In the genomic region with DNA sequence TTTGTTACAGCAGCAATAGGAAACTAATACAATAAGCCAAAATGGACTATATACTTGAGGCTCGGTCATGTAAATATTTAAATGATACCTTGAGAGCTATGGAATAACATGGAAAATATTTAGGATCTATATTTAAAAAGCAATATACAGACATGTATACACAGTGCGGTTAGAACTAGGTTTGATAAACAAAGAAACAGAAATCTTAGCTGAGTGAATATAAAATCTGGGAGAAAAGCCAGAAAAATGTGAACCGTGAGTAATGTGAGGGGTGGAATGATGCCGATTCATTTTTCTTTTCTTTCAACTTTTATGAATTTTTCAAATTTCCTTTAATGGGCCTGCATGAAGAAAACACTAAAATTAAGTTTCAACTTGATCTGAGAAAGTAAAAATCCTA, we compare ENCODE assay signal across 25 cellular contexts.
DNase-seq lines count a peak whose midpoint lies in the region; ATAC-seq and TF ChIP-seq lines count a peak whose summit lies in the region.
"Had no signal": no experiment of that assay in that cellular context is flagged by ENCODE, and none has a peak within 500 bp of the region (broad histone marks: within the 10 kb centered on the region; RNA-seq: fewer than 3 reads in every experiment).

No MANE protein-coding gene starts in this region.

- H3K27me3 Mint-ChIP-seq in HFFc6 (ENCODE audit: insufficient read depth) (no peaks in the 10 kb centered on the region), brain (peaks cover 2% of the 10 kb centered on the region)
- H3K27me3 Mint-ChIP-seq: activated B cell treated with CpG ODN at 0.5 μM for 24 hours; CD4-positive, alpha-beta memory T cell; naive thymus-derived CD4-positive, alpha-beta T cell had no signal

- H3K9ac ChIP-seq in skeletal muscle satellite cell (ENCODE audit: low read depth, low read length): peak overlapping the region; percentile 75

- no peak for TF ChIP-seq EP300 in gastroesophageal sphincter (IDR thresholded peaks at IDR 0.05)

- peaks cover 26% of the 10 kb centered on the region for H3K4me1 ChIP-seq in skeletal muscle satellite cell (ENCODE audit: control insufficient read depth, insufficient read depth, low read length)
- peaks cover 0 to 40% (median 3%) of the 10 kb centered on the region in 3 donors for H3K4me1 ChIP-seq in gastroesophageal sphincter
- H3K4me1 ChIP-seq: thyroid gland had no signal

- 43 to 70% methylated on average over 4 of the region's 4 CpGs for WGBS in gastroesophageal sphincter (ENCODE audit: low coverage in 1 of 2), 2 donors

- peak overlapping the region; percentile 30 for H3K4me2 ChIP-seq in skeletal muscle satellite cell (ENCODE audit: low read length)

- no peaks in the 10 kb centered on the region for H3K27me3 ChIP-seq in skeletal muscle satellite cell (ENCODE audit: control insufficient read depth, insufficient read depth, low read length)
- no peaks in the 10 kb centered on the region for H3K27me3 ChIP-seq in gastroesophageal sphincter
- no peaks in the 10 kb centered on the region for H3K27me3 ChIP-seq in MG63
- H3K27me3 ChIP-seq: sigmoid colon, thyroid gland had no signal

- peak overlapping the region; percentile 19; the same call in 1 of the 2 replicates for H3K27ac Mint-ChIP-seq in HFFc6
- peak overlapping the region in 3 of 5 experiments; percentile 67 to 94 (median 70) for H3K27ac Mint-ChIP-seq in brain
- H3K27ac Mint-ChIP-seq: activated B cell treated with CpG ODN at 0.5 μM for 24 hours; activated CD8-positive, alpha-beta T cell treated with anti-CD3 and anti-CD28 coated beads, Interleukin-2, amount 10 ng/mL, durations not matched to agents 7 days and 5 days; CD4-positive, alpha-beta memory T cell; naive thymus-derived CD4-positive, alpha-beta T cell; stimulated activated effector memory CD8-positive, alpha-beta T cell treated with anti-CD3 and anti-CD28 coated beads, Interleukin-12 subunit alpha, Interleukin-12 subunit beta, amount 100 ng/mL, for 72 hours had no signal

- H3K36me3 Mint-ChIP-seq in HFFc6 (ENCODE audit: low read depth) (no peaks in the 10 kb centered on the region), brain (no peaks in the 10 kb centered on the region)
- H3K36me3 Mint-ChIP-seq: CD4-positive, alpha-beta memory T cell; stimulated activated effector memory CD8-positive, alpha-beta T cell treated with anti-CD3 and anti-CD28 coated beads, Interleukin-12 subunit alpha, Interleukin-12 subunit beta, amount 100 ng/mL, for 72 hours had no signal

- H3K9me3 ChIP-seq in skeletal muscle satellite cell (replicated peaks; ENCODE audit: low read length): no peaks in the 10 kb centered on the region
- no peaks in the 10 kb centered on the region for H3K9me3 ChIP-seq in gastroesophageal sphincter
- H3K9me3 ChIP-seq in MG63: no peaks in the 10 kb centered on the region
- H3K9me3 ChIP-seq: sigmoid colon, thyroid gland had no signal

- H3K4me1 Mint-ChIP-seq in HFFc6 (ENCODE audit: low read depth) (peaks cover 35% of the 10 kb centered on the region), brain (peaks cover 49% of the 10 kb centered on the region)
- H3K4me1 Mint-ChIP-seq: stimulated activated effector memory CD8-positive, alpha-beta T cell treated with anti-CD3 and anti-CD28 coated beads, Interleukin-12 subunit alpha, Interleukin-12 subunit beta, amount 100 ng/mL, for 72 hours had no signal

- H3K4me3 Mint-ChIP-seq in HFFc6 (peak overlapping the region; percentile 31; the same call in 1 of the 2 replicates), brain (no peak overlapping the region)
- H3K4me3 Mint-ChIP-seq: activated B cell treated with CpG ODN at 0.5 μM for 24 hours; activated CD8-positive, alpha-beta T cell treated with anti-CD3 and anti-CD28 coated beads, Interleukin-2, amount 10 ng/mL, durations not matched to agents 7 days and 5 days; CD4-positive, alpha-beta memory T cell; naive thymus-derived CD4-positive, alpha-beta T cell; stimulated activated effector memory CD8-positive, alpha-beta T cell treated with anti-CD3 and anti-CD28 coated beads, Interleukin-12 subunit alpha, Interleukin-12 subunit beta, amount 100 ng/mL, for 72 hours had no signal

- H3K4me3 ChIP-seq in fibroblast of villous mesenchyme (ENCODE audit: low read depth, low read length): no peak overlapping the region
- H3K4me3 ChIP-seq in skeletal muscle satellite cell (ENCODE audit: low read length): no peak overlapping the region
- no peak overlapping the region for H3K4me3 ChIP-seq in gastroesophageal sphincter
- H3K4me3 ChIP-seq in MG63: no peak overlapping the region
- H3K4me3 ChIP-seq: sigmoid colon, thyroid gland had no signal

- no peak overlapping the region for H3K27ac ChIP-seq in gastroesophageal sphincter
- H3K27ac ChIP-seq: sigmoid colon, thyroid gland had no signal

- DNase-seq in HFFc6 (no peak), fibroblast of villous mesenchyme (ENCODE audit: low read depth) (peak; percentile 51), NOMO-1 treated with DMSO at 0.1 percent for 48 hours (lab: John Stamatoyannopoulos, UW; ENCODE audit: unreplicated experiment) (no peak), NCI-H748 (lab: John Stamatoyannopoulos, UW; ENCODE audit: unreplicated experiment) (no peak), MG63 (no peak)
- DNase-seq: activated B cell treated with CpG ODN at 0.5 μM for 24 hours; activated CD8-positive, alpha-beta T cell treated with anti-CD3 and anti-CD28 coated beads, Interleukin-2, amount 10 ng/mL, durations not matched to agents 7 days and 5 days; activated naive CD4-positive, alpha-beta T cell treated with Interleukin-2 at 50 U/mL for 16 hours; activated T-cell treated with anti-CD3 and anti-CD28 coated beads, Interleukin-2, amount 50 U/mL, for 1 hour; anterior cingulate cortex; CD4-positive, alpha-beta memory T cell; foreskin melanocyte; Karpas-422; kidney; naive thymus-derived CD4-positive, alpha-beta T cell; NCI-H1092; NCI-H1930; posterior cingulate gyrus; sigmoid colon; T-helper 9 cell; thyroid gland had no signal

- no peaks in the 10 kb centered on the region for H3K9me3 Mint-ChIP-seq in HFFc6
- H3K9me3 Mint-ChIP-seq in brain: peaks cover 0 to 12% (median 2%) of the 10 kb centered on the region in 5 experiments
- H3K9me3 Mint-ChIP-seq: activated B cell treated with CpG ODN at 0.5 μM for 24 hours; stimulated activated effector memory CD8-positive, alpha-beta T cell treated with anti-CD3 and anti-CD28 coated beads, Interleukin-12 subunit alpha, Interleukin-12 subunit beta, amount 100 ng/mL, for 72 hours had no signal

- TF ChIP-seq POLR2A in gastroesophageal sphincter (IDR thresholded peaks at IDR 0.05): no peak

- H3K36me3 ChIP-seq in skeletal muscle satellite cell (ENCODE audit: insufficient read depth, low read length): no peaks in the 10 kb centered on the region
- H3K36me3 ChIP-seq in gastroesophageal sphincter: no peaks in the 10 kb centered on the region
- H3K36me3 ChIP-seq in MG63: no peaks in the 10 kb centered on the region
- H3K36me3 ChIP-seq: sigmoid colon, thyroid gland had no signal

- TF ChIP-seq CTCF in HFFc6 (IDR thresholded peaks at IDR 0.05) (no peak), brain (conservative IDR thresholded peaks at IDR 0.05) (no peak), fibroblast of villous mesenchyme (IDR thresholded peaks at IDR 0.05; ENCODE audit: insufficient read depth, low read depth, low read length) (no peak), gastroesophageal sphincter (IDR thresholded peaks at IDR 0.05) (no peak)

- no peak for ATAC-seq in gastroesophageal sphincter
- ATAC-seq: activated CD8-positive, alpha-beta T cell treated with anti-CD3 and anti-CD28 coated beads, Interleukin-2, amount 10 ng/mL, durations not matched to agents 7 days and 5 days; naive thymus-derived CD4-positive, alpha-beta T cell; stimulated activated effector memory CD8-positive, alpha-beta T cell treated with anti-CD3 and anti-CD28 coated beads, Interleukin-12 subunit alpha, Interleukin-12 subunit beta, amount 100 ng/mL, for 72 hours had no signal
